ENCODE assay signal across 1 cellular context in the genomic region with DNA sequence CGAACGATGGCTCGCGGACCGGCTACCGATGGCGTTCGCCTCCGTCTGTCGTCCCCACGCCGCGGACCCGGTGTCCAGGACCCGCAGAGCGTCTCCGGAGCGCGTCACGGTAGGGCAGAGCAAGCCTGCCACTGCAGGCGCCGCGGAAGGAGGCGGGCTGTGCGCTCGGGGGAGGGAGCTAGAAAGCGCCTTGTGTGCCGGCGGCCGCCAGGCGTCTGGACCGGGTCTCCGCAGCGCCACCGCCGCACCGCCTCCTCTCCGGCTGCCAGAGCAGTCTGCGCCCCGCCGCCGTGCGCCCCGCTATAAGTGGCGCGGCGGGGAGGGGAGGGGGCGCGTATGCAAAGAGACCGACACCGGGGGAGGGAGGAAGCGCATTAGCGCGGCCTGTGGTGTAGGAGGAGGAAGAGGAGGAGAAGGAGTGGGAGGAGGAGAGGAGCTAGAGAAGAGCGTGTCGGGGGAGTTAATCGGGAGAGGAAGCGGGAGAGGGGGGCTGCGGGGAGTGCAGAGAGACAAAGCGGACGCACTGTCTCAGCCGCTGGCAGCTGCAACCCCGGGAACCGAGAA.
TF ChIP-seq lines count a peak whose summit lies in the region.

A gene with protein sequence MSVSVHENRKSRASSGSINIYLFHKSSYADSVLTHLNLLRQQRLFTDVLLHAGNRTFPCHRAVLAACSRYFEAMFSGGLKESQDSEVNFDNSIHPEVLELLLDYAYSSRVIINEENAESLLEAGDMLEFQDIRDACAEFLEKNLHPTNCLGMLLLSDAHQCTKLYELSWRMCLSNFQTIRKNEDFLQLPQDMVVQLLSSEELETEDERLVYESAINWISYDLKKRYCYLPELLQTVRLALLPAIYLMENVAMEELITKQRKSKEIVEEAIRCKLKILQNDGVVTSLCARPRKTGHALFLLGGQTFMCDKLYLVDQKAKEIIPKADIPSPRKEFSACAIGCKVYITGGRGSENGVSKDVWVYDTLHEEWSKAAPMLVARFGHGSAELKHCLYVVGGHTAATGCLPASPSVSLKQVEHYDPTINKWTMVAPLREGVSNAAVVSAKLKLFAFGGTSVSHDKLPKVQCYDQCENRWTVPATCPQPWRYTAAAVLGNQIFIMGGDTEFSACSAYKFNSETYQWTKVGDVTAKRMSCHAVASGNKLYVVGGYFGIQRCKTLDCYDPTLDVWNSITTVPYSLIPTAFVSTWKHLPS (minus strand): TSS at position 279 of the 564 bp plus-strand sequence. CDS start 4,243 bp downstream, outside the sequence.

TF ChIP-seq in IMR-90, 13 proteins besides CTCF, POLR2A, EP300 and RAD21:
- TF ChIP-seq MAZ (IDR thresholded peaks at IDR 0.05; ENCODE audit: borderline replicate concordance, low read depth, low read length) (peak; percentile 41; the same call in 1 of the 2 replicates), RFX5 (IDR thresholded peaks at IDR 0.05; ENCODE audit: low read depth, low read length) (no peak), SMC3 (IDR thresholded peaks at IDR 0.05; ENCODE audit: low read depth, low read length) (0 out of 2 replicates have a peak, but pooled peaks have one; percentile 24)
